8 cellular contexts compared by ENCODE assay signal in the genomic region with DNA sequence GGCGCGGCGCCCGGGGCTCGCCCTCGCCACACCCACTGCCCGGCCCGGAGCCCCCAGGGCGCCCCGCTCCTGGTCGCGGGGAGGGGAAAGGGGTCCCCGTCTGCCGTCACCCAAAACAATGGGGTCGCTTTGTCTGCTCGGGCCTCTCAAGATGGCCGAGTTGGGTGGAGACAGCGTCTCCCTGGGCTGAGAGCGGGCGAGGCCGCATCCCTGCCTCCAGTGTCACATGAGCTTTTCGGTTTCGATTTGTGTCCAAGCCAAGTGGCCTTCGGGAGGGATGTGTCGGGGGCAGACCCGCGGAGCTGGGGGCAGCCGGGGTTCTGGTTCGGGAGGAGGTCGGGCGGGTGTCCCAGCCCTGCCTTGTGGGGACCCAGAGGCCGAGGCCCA. TPM values are rescaled to one million over a fixed set of nuclear protein-coding genes. Genes with fewer than 3 reads are reported as not detected.
DNase-seq lines count a peak whose midpoint lies in the region; ATAC-seq and TF ChIP-seq lines count a peak whose summit lies in the region.

No MANE protein-coding gene starts in this region.

- TF ChIP-seq EP300 in sigmoid colon (IDR thresholded peaks at IDR 0.05): no peak

- no peak for TF ChIP-seq POLR2A in sigmoid colon (IDR thresholded peaks at IDR 0.05)

- no peaks in the 10 kb centered on the region for H3K9me3 ChIP-seq in KOPT-K1 (ENCODE audit: insufficient read depth, low read length, poor library complexity, severe bottlenecking)
- no peaks in the 10 kb centered on the region for H3K9me3 ChIP-seq in sigmoid colon

- peak; percentile 30 for DNase-seq in GDM1 (lab: John Stamatoyannopoulos, UW)
- DNase-seq in T-helper 2 cell: peak; percentile 25 to 82 (median 50)
- DNase-seq in astrocyte of the hippocampus (ENCODE audit: low read depth, low spot score): peak; percentile 76
- DNase-seq in hypothalamus (lab: John Stamatoyannopoulos, UW): peak in 50 of 51 donors; percentile 24 to 85 (median 59)
- peak; percentile 88 for DNase-seq in sigmoid colon
- no peak for DNase-seq in OCI-M2 (lab: John Stamatoyannopoulos, UW; ENCODE audit: unreplicated experiment)

- ATAC-seq in GM21737 (IDR thresholded peaks at IDR 0.05; ENCODE audit: unreplicated experiment): peak; percentile 30

- H3K4me1 ChIP-seq in sigmoid colon: peaks cover 0 to 62% (median 44%) of the 10 kb centered on the region in 4 donors

- no peak for TF ChIP-seq CTCF in sigmoid colon (IDR thresholded peaks at IDR 0.05)

- peaks cover 27% of the 10 kb centered on the region for H3K36me3 ChIP-seq in KOPT-K1 (ENCODE audit: insufficient read depth, low read length)
- peaks cover 0 to 7% (median 0%) of the 10 kb centered on the region in 4 donors for H3K36me3 ChIP-seq in sigmoid colon

- WGBS in sigmoid colon, 2 donors: 0% methylated on average over 32 of the region's 32 CpGs

- no peaks in the 10 kb centered on the region for H3K27me3 ChIP-seq in sigmoid colon

- H3K4me3 ChIP-seq in sigmoid colon: peak overlapping the region; percentile 89 to 100 (median 92)

- intact Hi-C loops in sigmoid colon (cut with DNase I): loop anchor here (2.0 to 10.0 kb wide), 2 partner anchors 204 to 350 kb away; partner anchors contain the start of genes PPP2R5C and ZNF839

- peak overlapping the region; percentile 87 for H3K27ac ChIP-seq in KOPT-K1 (ENCODE audit: low read depth, low read length, poor library complexity, severe bottlenecking)
- peak overlapping the region; percentile 88 to 100 (median 96) for H3K27ac ChIP-seq in sigmoid colon

RNA-seq across cellular contexts. Expression of gene DYNC1H1, which starts 0.8 kb away (rescaled TPM):
- 100 to 1,000 TPM; 320 to 592 (median 485) TPM for total RNA-seq in sigmoid colon
- 100 to 1,000 TPM in 1 of 3 donors, 10 to 100 TPM in 2; 38.4 to 171 (median 48.6) TPM for polyA plus RNA-seq in sigmoid colon
